29 cellular contexts compared by ENCODE assay signal in genomic region chr3:129962600-129962999, GRCh38. TPM values are rescaled to one million over a fixed set of nuclear protein-coding genes. Genes with fewer than 3 reads are reported as not detected.
"Had no signal": no experiment of that assay in that cellular context is flagged by ENCODE, and none has a peak within 500 bp of the region (broad histone marks: within the 10 kb centered on the region; RNA-seq: fewer than 3 reads in every experiment).

No MANE protein-coding gene starts in this region.

- ATAC-seq: stimulated activated effector memory CD8-positive, alpha-beta T cell treated with anti-CD3 and anti-CD28 coated beads, Interleukin-12 subunit alpha, Interleukin-12 subunit beta, amount 100 ng/mL, for 72 hours; stimulated activated memory B cell treated with anti-CD40 and anti-IgM and Interleukin-4, amounts not matched to agents 10 μg/mL and 1 μg/mL and 100 μg/mL, for 72 hours; stimulated activated naive B cell treated with anti-CD40 and anti-IgM and Interleukin-4, amounts not matched to agents 10 μg/mL and 1 μg/mL and 100 μg/mL, for 72 hours; stimulated activated naive CD8-positive, alpha-beta T cell treated with anti-CD3 and anti-CD28 coated beads, Interleukin-15, amount 100 ng/mL, for 72 hours; stimulated activated naive CD8-positive, alpha-beta T cell treated with anti-CD3 and anti-CD28 coated beads, Interleukin-15, Interleukin-2, amounts not matched to agents 100 U/mL and 50 U/mL, for 24 hours; upper lobe of right lung had no signal

- FAIRE-seq: urothelium cell line had no signal

- H3K4me1 ChIP-seq: stomach, suprapubic skin, testis, thyroid gland, tibial artery, tibial nerve, transverse colon, upper lobe of left lung, upper lobe of right lung, uterus had no signal

- H3K36me3 ChIP-seq: stomach, suprapubic skin, thoracic aorta, thyroid gland, tibial artery, tibial nerve, transverse colon, upper lobe of left lung, upper lobe of right lung, uterus, vagina had no signal

- H3K27me3 ChIP-seq: stomach, suprapubic skin, testis, thyroid gland, tibial artery, tibial nerve, transverse colon, upper lobe of left lung, upper lobe of right lung, uterus, vagina had no signal

- H3K4me3 ChIP-seq: stomach, suprapubic skin, testis, thoracic aorta, thyroid gland, tibial artery, tibial nerve, transverse colon, upper lobe of left lung, upper lobe of right lung, uterus, vagina had no signal

- H3K9me3 ChIP-seq: stomach, suprapubic skin, testis, thoracic aorta, thyroid gland, tibial artery, transverse colon, upper lobe of left lung, upper lobe of right lung, uterus, vagina had no signal

- H3K27ac ChIP-seq: stomach, suprapubic skin, testis, thoracic aorta, thyroid gland, tibial artery, tibial nerve, transverse colon, upper lobe of left lung, upper lobe of right lung, uterus, vagina had no signal

- DNase-seq: stimulated activated CD4-positive, alpha-beta T cell treated with anti-CD3 and anti-CD28 coated beads, Interleukin-2, amount 100 ng/mL, for 48 hours; stimulated activated CD4-positive, alpha-beta T cell treated with anti-CD3 and anti-CD28 coated beads, Interleukin-4, amount 100 ng/mL, for 1 hour; stimulated activated CD4-positive, alpha-beta T cell treated with anti-CD3 and anti-CD28 coated beads, Interleukin-4, amount 100 ng/mL, for 24 hours; stimulated activated CD4-positive, alpha-beta T cell treated with anti-CD3 and anti-CD28 coated beads, Interleukin-4, amount 100 ng/mL, for 4 hours; stimulated activated CD8-positive, alpha-beta memory T cell treated with anti-CD3 and anti-CD28 coated beads, Interleukin-4, amount 100 ng/mL, for 48 hours; stimulated activated naive B cell treated with anti-CD40 and anti-IgM and Interleukin-4, amounts not matched to agents 10 μg/mL and 1 μg/mL and 100 μg/mL, for 72 hours; stimulated activated naive CD4-positive, alpha-beta T cell; stimulated activated naive CD4-positive, alpha-beta T cell treated with Interleukin-2 at 50 U/mL for 16 hours; stimulated activated naive CD8-positive, alpha-beta T cell treated with anti-CD3 and anti-CD28 coated beads, Interleukin-15, amount 100 ng/mL, for 72 hours; stimulated activated naive CD8-positive, alpha-beta T cell treated with anti-CD3 and anti-CD28 coated beads, Interleukin-15, Interleukin-2, amounts not matched to agents 100 U/mL and 50 U/mL, for 24 hours; stomach; substantia nigra; testis; thyroid gland; tibial artery; transverse colon; trophoblast cell; upper lobe of left lung; upper lobe of right lung; uterus had no signal

RNA-seq across cellular contexts. Expression of gene TRH, which starts 11.9 kb away (rescaled TPM):
- total RNA-seq: subcutaneous adipose tissue, suprapubic skin, thoracic aorta, tibial nerve, transverse colon, upper lobe of right lung, ureter had no signal
- polyA plus RNA-seq: stomach had no signal
